8 cellular contexts compared by ENCODE assay signal in the genomic region with DNA sequence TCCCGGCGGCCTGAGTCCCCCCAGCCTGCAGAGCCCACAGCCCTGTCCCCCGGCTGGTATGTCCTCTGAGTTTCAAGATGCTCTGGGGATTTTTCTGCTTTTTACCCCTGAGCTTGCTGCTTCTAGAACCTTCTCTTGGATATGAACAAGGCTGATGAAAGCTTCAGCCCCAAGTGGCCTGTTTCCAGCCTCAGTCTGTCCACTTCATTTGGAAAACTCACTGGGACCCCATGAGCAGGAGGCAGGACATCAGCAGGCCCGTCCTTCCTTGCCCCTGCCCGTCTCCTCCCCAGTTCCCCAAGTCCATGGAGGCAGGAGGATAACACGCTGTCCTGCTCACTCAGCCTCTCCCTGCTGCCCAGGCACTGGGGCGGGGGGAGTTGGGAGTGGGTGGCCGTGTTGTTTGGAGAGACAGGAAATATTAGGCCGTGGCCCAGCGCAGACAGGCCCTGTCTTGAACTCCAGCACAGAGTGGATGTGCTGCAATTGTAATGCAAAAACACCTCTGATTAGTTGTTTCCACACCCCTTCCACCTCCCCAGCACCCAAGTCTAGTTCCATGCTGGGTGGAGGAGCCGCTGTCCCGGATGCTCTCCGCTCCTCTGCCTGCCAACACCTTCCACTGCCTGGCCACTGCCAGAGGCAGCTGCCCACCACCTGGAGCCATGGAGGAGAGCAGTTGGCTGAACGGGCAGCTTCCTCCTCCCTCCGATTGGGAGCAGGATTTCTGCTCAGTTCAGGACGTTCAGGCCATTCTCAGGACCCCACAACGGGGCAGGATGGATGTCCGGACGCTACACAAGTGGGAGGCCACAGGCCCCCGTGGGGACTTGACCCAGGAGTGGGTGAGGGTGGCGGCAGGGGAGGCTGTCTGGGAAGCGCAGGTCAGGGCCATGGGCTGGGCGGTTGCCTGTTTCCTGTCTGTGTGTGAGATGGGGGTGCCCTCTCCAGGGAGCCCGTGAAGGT.
DNase-seq lines count a peak whose midpoint lies in the region; TF ChIP-seq lines count a peak whose summit lies in the region.

No MANE protein-coding gene starts in this region.

- peak overlapping the region; percentile 56 for H3K4me3 Mint-ChIP-seq in nephron progenitor cell

- DNase-seq in AG08396 (ENCODE audit: low spot score) = peak; percentile 39
- no peak for DNase-seq in esophagus squamous epithelium (lab: John Stamatoyannopoulos, UW)
- DNase-seq in nephron progenitor cell = peak; percentile 35
- no peak for DNase-seq in NCI-H146 (lab: John Stamatoyannopoulos, UW)
- DNase-seq in SKM-1 treated with dmso at 0.1 percent for 144 hours (lab: John Stamatoyannopoulos, UW; ENCODE audit: unreplicated experiment) = no peak
- DNase-seq in cerebellar nuclear complex (lab: John Stamatoyannopoulos, UW) = no peak
- no peak for DNase-seq in MV-4-11 (lab: John Stamatoyannopoulos, UW)

- H3K4me1 ChIP-seq in Loucy (ENCODE audit: insufficient read depth, low read length, poor library complexity, severe bottlenecking) (peaks cover 11% of the 10 kb centered on the region), esophagus squamous epithelium (peaks cover 21 to 56% (median 31%) of the 10 kb centered on the region in 3 donors)

- H2AFZ ChIP-seq in Loucy (ENCODE audit: low read length) = no peak overlapping the region

- H3K4me3 ChIP-seq in Loucy (ENCODE audit: low read length, poor library complexity, severe bottlenecking) = no peak overlapping the region
- H3K4me3 ChIP-seq in esophagus squamous epithelium = peak overlapping the region in 1 of 4 donors; percentile 30

- WGBS in esophagus squamous epithelium, 2 donors = 37 to 41% methylated on average over 5 to 6 of the region's 24 CpGs

- H3K27me3 Mint-ChIP-seq in nephron progenitor cell (ENCODE audit: low read depth, poor library complexity) = peaks cover 34% of the 10 kb centered on the region

- H3K36me3 Mint-ChIP-seq in nephron progenitor cell (ENCODE audit: low read depth) = no peaks in the 10 kb centered on the region

- TF ChIP-seq CTCF in Loucy (conservative IDR thresholded peaks at IDR 0.05; ENCODE audit: low read length) (no peak), esophagus squamous epithelium (IDR thresholded peaks at IDR 0.05) (no peak), nephron progenitor cell (IDR thresholded peaks at IDR 0.05) (no peak)

- TF ChIP-seq POLR2A in esophagus squamous epithelium (IDR thresholded peaks at IDR 0.05) = no peak

- no peaks in the 10 kb centered on the region for H4K20me1 ChIP-seq in Loucy (ENCODE audit: insufficient read depth, low read length, poor library complexity, severe bottlenecking)

- no peaks in the 10 kb centered on the region for H3F3A ChIP-seq in Loucy (ENCODE audit: low read depth)

- no peaks in the 10 kb centered on the region for H3K9me3 Mint-ChIP-seq in nephron progenitor cell

- peaks cover 64% of the 10 kb centered on the region for H3K4me1 Mint-ChIP-seq in nephron progenitor cell

- no peak overlapping the region for H3K27ac Mint-ChIP-seq in nephron progenitor cell

- H3K9me2 ChIP-seq in Loucy (replicated peaks; ENCODE audit: low read depth, low read length) = no peaks in the 10 kb centered on the region

- no peaks in the 10 kb centered on the region for H3K27me3 ChIP-seq in Loucy (ENCODE audit: insufficient read depth, low read length, poor library complexity, severe bottlenecking)
- no peaks in the 10 kb centered on the region for H3K27me3 ChIP-seq in esophagus squamous epithelium

- intact Hi-C loops in esophagus squamous epithelium (cut with DNase I) = no loop called here

- H3K9ac ChIP-seq in Loucy (ENCODE audit: low read depth, low read length, poor library complexity, severe bottlenecking) = peak overlapping the region; percentile 24

- H3K9me3 ChIP-seq in Loucy (ENCODE audit: insufficient read depth, low read depth, low read length) (no peaks in the 10 kb centered on the region), esophagus squamous epithelium (no peaks in the 10 kb centered on the region)

- peak overlapping the region; percentile 62 to 87 (median 79) for H3K27ac ChIP-seq in esophagus squamous epithelium

- H3K36me3 ChIP-seq in Loucy (ENCODE audit: insufficient read depth, low read length) (no peaks in the 10 kb centered on the region), esophagus squamous epithelium (no peaks in the 10 kb centered on the region)

- H3K79me2 ChIP-seq in Loucy (ENCODE audit: insufficient read depth, low read length) = no peaks in the 10 kb centered on the region

- no peak overlapping the region for H3K4me2 ChIP-seq in Loucy (ENCODE audit: low read depth, low read length, poor library complexity, severe bottlenecking)

Comparison
In these comparisons a context has a peak if more than half of its experiments do, and no peak if none do; other contexts are left out.
1. DNase-seq: peak in AG08396 (single experiment) and nephron progenitor cell (single experiment); none in esophagus squamous epithelium (single experiment), NCI-H146 (single experiment), SKM-1 treated with dmso at 0.1 percent for 144 hours (single experiment), cerebellar nuclear complex (0 of 2) and MV-4-11 (single experiment).